Comparison of ENCODE assay signal across 8 cellular contexts in the genomic region with DNA sequence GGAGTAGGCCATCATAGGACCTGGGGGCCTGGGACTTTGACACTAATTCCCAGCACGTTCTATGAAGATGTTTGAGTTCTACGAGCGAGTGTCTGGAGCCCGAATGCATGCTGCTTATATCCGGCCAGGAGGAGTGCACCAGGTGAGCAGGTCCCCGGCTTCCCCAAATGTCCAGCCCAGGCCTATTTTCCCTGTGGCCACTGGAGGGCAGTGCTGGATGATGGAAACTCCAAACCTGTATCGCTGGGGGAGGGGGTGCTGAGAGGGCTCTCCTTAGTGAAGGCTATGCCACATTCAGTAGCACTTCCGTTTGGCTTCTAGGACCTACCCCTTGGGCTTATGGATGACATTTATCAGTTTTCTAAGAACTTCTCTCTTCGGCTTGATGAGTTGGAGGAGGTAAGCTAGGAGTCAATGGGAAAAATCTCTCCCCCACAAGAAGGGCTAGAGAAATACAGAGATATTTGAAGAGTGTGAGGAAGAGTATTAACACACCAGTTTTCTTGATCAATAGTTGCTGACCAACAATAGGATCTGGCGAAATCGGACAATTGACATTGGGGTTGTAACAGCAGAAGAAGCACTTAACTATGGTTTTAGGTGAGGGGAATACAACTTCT. TPM values are rescaled to one million over a fixed set of nuclear protein-coding genes. Genes with fewer than 3 reads are reported as not detected.
DNase-seq lines count a peak whose midpoint lies in the region; ATAC-seq and TF ChIP-seq lines count a peak whose summit lies in the region.

No MANE protein-coding gene starts in this region.

- H3K27ac ChIP-seq in PC-3 (ENCODE audit: low read length) (no peak overlapping the region), esophagus muscularis mucosa (replicated peaks in 1 of 4) (peak overlapping the region; percentile 76 to 95 (median 86))

- H2AFZ ChIP-seq in PC-3 (ENCODE audit: low read length) = 0 out of 2 replicates have a peak overlapping the region, but pooled peaks have one; percentile 20

- H3K9me2 ChIP-seq in PC-3 (replicated peaks; ENCODE audit: low read length) = no peaks in the 10 kb centered on the region

- 47% methylated on average over 9 of the region's 11 CpGs for WGBS in esophagus muscularis mucosa

- CTCF ChIA-PET in PC-3 (lab: Charles Lee) = no interaction called here

- no peaks in the 10 kb centered on the region for H3K9me3 ChIP-seq in PC-3 (ENCODE audit: low read length)
- no peaks in the 10 kb centered on the region for H3K9me3 ChIP-seq in esophagus muscularis mucosa

- peaks cover 4% of the 10 kb centered on the region; the same call in 1 of the 2 replicates for H3K79me2 ChIP-seq in PC-3 (ENCODE audit: low read length)

- H3K4me3 ChIP-seq in PC-3 (ENCODE audit: low read length) (no peak overlapping the region), esophagus muscularis mucosa (no peak overlapping the region)

- peak overlapping the region; percentile 52 for H3K4me3 Mint-ChIP-seq in natural killer cell

- H3K27me3 ChIP-seq in PC-3 (ENCODE audit: low read length) = no peaks in the 10 kb centered on the region
- no peaks in the 10 kb centered on the region for H3K27me3 ChIP-seq in esophagus muscularis mucosa

- no peaks in the 10 kb centered on the region for H3K4me1 ChIP-seq in PC-3 (ENCODE audit: insufficient read depth, low read length)
- H3K4me1 ChIP-seq in esophagus muscularis mucosa = peaks cover 42 to 52% (median 47%) of the 10 kb centered on the region in 4 donors

- no peaks in the 10 kb centered on the region for H4K20me1 ChIP-seq in PC-3 (ENCODE audit: low read length)

- no peak for TF ChIP-seq EP300 in esophagus muscularis mucosa (IDR thresholded peaks at IDR 0.05)

- peaks cover 3% of the 10 kb centered on the region for H3F3A ChIP-seq in PC-3 (ENCODE audit: low read length, unreplicated experiment)

- H3K4me2 ChIP-seq in PC-3 (ENCODE audit: low read length) = no peak overlapping the region

- H3K27ac Mint-ChIP-seq in natural killer cell = peak overlapping the region; percentile 77 to 87

- H3K36me3 ChIP-seq in PC-3 (ENCODE audit: low read depth, low read length) (peaks cover 68% of the 10 kb centered on the region), esophagus muscularis mucosa (peaks cover 57 to 100% (median 89%) of the 10 kb centered on the region in 4 donors)

- no peak for TF ChIP-seq POLR2A in esophagus muscularis mucosa (IDR thresholded peaks at IDR 0.05; ENCODE audit: low read depth)

- ATAC-seq in PC-3 = peak; percentile 96
- peak; percentile 96 to 100 (median 99) for ATAC-seq in natural killer cell

- peaks cover 22% of the 10 kb centered on the region for H3K36me3 Mint-ChIP-seq in natural killer cell

- POLR2A ChIA-PET in PC-3 (lab: Charles Lee; ENCODE audit: unreplicated experiment) = no interaction called here

- in situ Hi-C loops in KBM-7 (cut with MboI; ENCODE audit: low pct_unique_long_range_greater_than_20kb, low sequenced_read_pairs) = no loop called here

- intact Hi-C loops in PC-3 (cut with micrococcal nuclease) (loop anchor here (1.0 to 5.0 kb wide), 2 partner anchors 15 to 162 kb away; no protein-coding TSS in a partner anchor), esophagus muscularis mucosa (cut with DNase I) (no loop called here), natural killer cell (cut with micrococcal nuclease) (loop anchor here (1.0 to 10.0 kb wide), 4 partner anchors 15 to 525 kb away; a partner anchor contains a TSS)

- H3K9ac ChIP-seq in PC-3 (ENCODE audit: low read length) = no peak overlapping the region

- BruUV-seq in PC-3 (replicated peaks; lab: Mats Ljungman, UMichigan) = TSS peak; percentile 4

- no peaks in the 10 kb centered on the region for H3K27me3 Mint-ChIP-seq in natural killer cell (ENCODE audit: low read depth in 2 of 2)

- DNase-seq in NCI-H1436 (lab: John Stamatoyannopoulos, UW) = peak; percentile 64
- no peak for DNase-seq in NCI-H1436 treated with DMSO at 0.1 percent for 48 hours (lab: John Stamatoyannopoulos, UW)
- peak; percentile 84 for DNase-seq in KBM-7
- DNase-seq in PC-3 = peak; percentile 92
- DNase-seq in activated T-cell treated with anti-CD3 and anti-CD28 coated beads for 48 hours (ENCODE audit: low read depth) = peak; percentile 60
- no peak for DNase-seq in esophagus muscularis mucosa (ENCODE audit: extremely low spot score)
- peak; percentile 74 for DNase-seq in natural killer cell
- peak; percentile 81 for DNase-seq in superior temporal gyrus (ENCODE audit: extremely low spot score)

- H3K9me3 Mint-ChIP-seq in natural killer cell = no peaks in the 10 kb centered on the region

- TF ChIP-seq CTCF in PC-3 (conservative IDR thresholded peaks at IDR 0.05; ENCODE audit: low read depth, low read length) = peak; percentile 98
- peak; percentile 85 to 96 (median 93) for TF ChIP-seq CTCF in esophagus muscularis mucosa (IDR thresholded peaks at IDR 0.05)
- TF ChIP-seq CTCF in natural killer cell (IDR thresholded peaks at IDR 0.05) = peak; percentile 77

- H3K4me1 Mint-ChIP-seq in natural killer cell = peaks cover 38 to 45% of the 10 kb centered on the region in 2 donors

RNA-seq across cellular contexts. Expression of a gene that starts 5.2 kb away (rescaled TPM):
- not detected in 2 replicates for total RNA-seq in PC-3 (2014; rRNA removed)
- 100 to 1,000 TPM in 1 of 4 donors, 10 to 100 TPM in 3; 32.8 to 145 (median 47.4) TPM for total RNA-seq in esophagus muscularis mucosa
- total RNA-seq in natural killer cell = 100 to 1,000 TPM; 226 to 281 (median 259) TPM

RNA-seq across cellular contexts. Expression of a gene that starts 7.7 kb away (rescaled TPM):
- total RNA-seq in PC-3 (2014; rRNA removed) (168 TPM in 2 replicates), esophagus muscularis mucosa (100 to 1,000 TPM in 3 of 4 donors, 10 to 100 TPM in 1; 68.5 to 131 (median 122) TPM), natural killer cell (10 to 100 TPM; 74.7 to 88.8 (median 84.7) TPM)

RNA-seq across cellular contexts. Expression of a gene that starts 11.0 kb away (rescaled TPM):
- total RNA-seq in PC-3 (2014; rRNA removed) (0.52 TPM in 1 of 2 replicates, not detected in the other), esophagus muscularis mucosa (100 to 1,000 TPM in 1 of 4 donors, 10 to 100 TPM in 1, 1 to 10 TPM in 2; 2.5 to 126 (median 12.0) TPM), natural killer cell (under 1 TPM; 0.14 to 0.20 (median 0.14) TPM)

RNA-seq across cellular contexts. Expression of a gene that starts 13.5 kb away (rescaled TPM):
- total RNA-seq in PC-3 (2014; rRNA removed) = not detected in 2 replicates
- not detected for total RNA-seq in esophagus muscularis mucosa
- total RNA-seq in natural killer cell = not detected

RNA-seq across cellular contexts. Expression of a gene that starts 16.0 kb away (rescaled TPM):
- 23.2 and 26.1 TPM in 2 replicates for total RNA-seq in PC-3 (2014; rRNA removed)
- 10 to 100 TPM in 3 of 4 donors, 1 to 10 TPM in 1; 9.1 to 24.1 (median 16.3) TPM for total RNA-seq in esophagus muscularis mucosa
- 10 to 100 TPM; 16.6 to 23.6 (median 22.8) TPM for total RNA-seq in natural killer cell

Comparison
In these comparisons a context has a peak if more than half of its experiments do, and no peak if none do; other contexts are left out.
1. DNase-seq: peak in NCI-H1436 (single experiment), KBM-7 (single experiment), PC-3 (single experiment), activated T-cell treated with anti-CD3 and anti-CD28 coated beads for 48 hours (single experiment), natural killer cell (single experiment) and superior temporal gyrus (single experiment); none in NCI-H1436 treated with DMSO at 0.1 percent for 48 hours (single experiment) and esophagus muscularis mucosa (single experiment).
2. RNA of a gene that starts 5.2 kb away (total RNA-seq): 226 to 281 TPM in natural killer cell and 32.8 to 145 TPM in esophagus muscularis mucosa; not detected in PC-3; every median in the first group is over 10 times any median in the second.
3. Peak in every context shown above with its lines, with median percentiles within 50 percentile points of each other: CTCF ChIP-seq.